1 cellular context compared by ENCODE assay signal in genomic region chr19:17579523-17580244, GRCh38.
A peak's percentile ranks its signal among the peaks of the same experiment; 100 is the strongest.
TF ChIP-seq lines count a peak whose summit lies in the region.

No MANE protein-coding gene starts in this region.

TF ChIP-seq in K562, 482 proteins besides CTCF, POLR2A, EP300 and RAD21 (continued from another document and continues in another):
- TF ChIP-seq ARID4B (CRISPR knock-in tag; IDR thresholded peaks at IDR 0.05) = peak; percentile 79; the same call in 1 of the 2 replicates
- no peak for TF ChIP-seq FOXJ3 (CRISPR knock-in tag; IDR thresholded peaks at IDR 0.05)
- no peak for TF ChIP-seq IFI16 (CRISPR knock-in tag; IDR thresholded peaks at IDR 0.05)
- peak; percentile 52; the same call in 1 of the 2 replicates for TF ChIP-seq CTBP1 (IDR thresholded peaks at IDR 0.05; ENCODE audit: borderline replicate concordance)
- no peak for TF ChIP-seq BCLAF1 (IDR thresholded peaks at IDR 0.05; ENCODE audit: borderline replicate concordance in 1 of 2, control insufficient read depth in 1 of 2, low read depth in 2 of 2, low read length in 1 of 2)
- no peak for TF ChIP-seq E2F4 (CRISPR knock-in tag; IDR thresholded peaks at IDR 0.05; ENCODE audit: low read depth)
- no peak for TF ChIP-seq HNRNPL (IDR thresholded peaks at IDR 0.05; ENCODE audit: low read depth, low read length)
- TF ChIP-seq MAFF (IDR thresholded peaks at IDR 0.05; ENCODE audit: low read length) = no peak
- no peak for TF ChIP-seq ZFP91 (CRISPR knock-in tag; IDR thresholded peaks at IDR 0.05)
- TF ChIP-seq ZNF436 (CRISPR knock-in tag; IDR thresholded peaks at IDR 0.05) = no peak
- TF ChIP-seq EGR1 (conservative IDR thresholded peaks at IDR 0.05) = peak; percentile 60
- TF ChIP-seq ZNF79 (CRISPR knock-in tag; IDR thresholded peaks at IDR 0.05; ENCODE audit: low read depth) = no peak
- no peak for TF ChIP-seq SMARCE1 (IDR thresholded peaks at IDR 0.05)
- TF ChIP-seq KLF16 (IDR thresholded peaks at IDR 0.05) = no peak
- peak; percentile 52; the same call in 1 of the 2 replicates for TF ChIP-seq GABPA (tag; conservative IDR thresholded peaks at IDR 0.05; ENCODE audit: low read depth)
- no peak for TF ChIP-seq CCAR2 (IDR thresholded peaks at IDR 0.05; ENCODE audit: low read depth, low read length)
- TF ChIP-seq ZNF695 (CRISPR knock-in tag; IDR thresholded peaks at IDR 0.05) = no peak
- no peak for TF ChIP-seq ZFP30 (CRISPR knock-in tag; IDR thresholded peaks at IDR 0.05; ENCODE audit: borderline replicate concordance)
- no peak for TF ChIP-seq DNMT1 (IDR thresholded peaks at IDR 0.05)
- TF ChIP-seq XRCC4 (IDR thresholded peaks at IDR 0.05; ENCODE audit: extremely low read depth, insufficient read depth, insufficient read length) = no peak
- TF ChIP-seq STAT6 (CRISPR knock-in tag; IDR thresholded peaks at IDR 0.05) = 0 out of 2 replicates have a peak, but pooled peaks have one; percentile 73
- 0 out of 2 replicates have a peak, but pooled peaks have one; percentile 62 for TF ChIP-seq FOXP1 (CRISPR knock-in tag; IDR thresholded peaks at IDR 0.05)
- TF ChIP-seq CXXC5 (CRISPR knock-in tag; IDR thresholded peaks at IDR 0.05) = peak; percentile 49
- TF ChIP-seq ZNF134 (CRISPR knock-in tag; conservative IDR thresholded peaks at IDR 0.05) = no peak
- TF ChIP-seq FOXK2 (conservative IDR thresholded peaks at IDR 0.05 in 1 of 2, IDR thresholded peaks at IDR 0.05 in 1 of 2; ENCODE audit: low read depth in 2 of 2) = peak in 1 of 2 experiments; percentile 60; a peak in 2 of 4 replicates
- TF ChIP-seq RBM22 (IDR thresholded peaks at IDR 0.05; ENCODE audit: low read depth, low read length, poor library complexity, severe bottlenecking) = no peak
- TF ChIP-seq NCOA6 (IDR thresholded peaks at IDR 0.05) = no peak
- no peak for TF ChIP-seq CREB1 (IDR thresholded peaks at IDR 0.05)
- peak; percentile 54; the same call in 1 of the 2 replicates for TF ChIP-seq CREB1 (CRISPR knock-in tag; IDR thresholded peaks at IDR 0.05)
- TF ChIP-seq ETS1 (conservative IDR thresholded peaks at IDR 0.05; ENCODE audit: control insufficient read depth, low read depth, low read length) = 0 out of 2 replicates have a peak, but pooled peaks have one; percentile 52
- no peak for TF ChIP-seq HMGXB4 (CRISPR knock-in tag; IDR thresholded peaks at IDR 0.05)
- no peak for TF ChIP-seq U2AF1 (optimal IDR thresholded peaks at IDR 0.05; ENCODE audit: low read depth, low read length)
- peak; percentile 47 for TF ChIP-seq HMGN3 (IDR thresholded peaks at IDR 0.05; ENCODE audit: borderline replicate concordance, extremely low read depth, insufficient read length, low read depth, low read length)
- no peak for TF ChIP-seq ZNF224 (CRISPR knock-in tag; IDR thresholded peaks at IDR 0.05)
- TF ChIP-seq TFAP4 (CRISPR knock-in tag; IDR thresholded peaks at IDR 0.05; ENCODE audit: borderline replicate concordance) = peak; percentile 97
- peak; percentile 81 for TF ChIP-seq HDAC2 (IDR thresholded peaks at IDR 0.05)
- no peak for TF ChIP-seq ZNF282 (CRISPR knock-in tag; IDR thresholded peaks at IDR 0.05)
- peak; percentile 80 for TF ChIP-seq ATF7 (IDR thresholded peaks at IDR 0.05)
- no peak for TF ChIP-seq RHOXF2B (CRISPR knock-in tag; conservative IDR thresholded peaks at IDR 0.05)
- TF ChIP-seq PHF21A (IDR thresholded peaks at IDR 0.05; ENCODE audit: borderline replicate concordance, low read depth) = no peak
- no peak for TF ChIP-seq TFAM (CRISPR knock-in tag; conservative IDR thresholded peaks at IDR 0.05)
- TF ChIP-seq ZBTB7A (IDR thresholded peaks at IDR 0.05; ENCODE audit: borderline replicate concordance, control insufficient read depth, low read depth, low read length) = no peak
- peak; percentile 82 for TF ChIP-seq ETV1 (tag; conservative IDR thresholded peaks at IDR 0.05; ENCODE audit: low read depth)
- 0 out of 2 replicates have a peak, but pooled peaks have one; percentile 23 for TF ChIP-seq DPF2 (IDR thresholded peaks at IDR 0.05)
- peak; percentile 94 to 97 for TF ChIP-seq MNT (conservative IDR thresholded peaks at IDR 0.05)
- peak; percentile 60; the same call in 1 of the 2 replicates for TF ChIP-seq MXI1 (IDR thresholded peaks at IDR 0.05; ENCODE audit: low read depth, low read length)
- no peak for TF ChIP-seq SNRNP70 (optimal IDR thresholded peaks at IDR 0.05; ENCODE audit: low read depth, low read length)
- TF ChIP-seq ELF2 (CRISPR knock-in tag; IDR thresholded peaks at IDR 0.05) = no peak
- TF ChIP-seq TSC22D4 (tag; IDR thresholded peaks at IDR 0.05) = no peak
